Comparison of ENCODE assay signal across 8 cellular contexts in genomic region chr20:33673411-33674293, GRCh38. TPM values are rescaled to one million over a fixed set of nuclear protein-coding genes. Genes with fewer than 3 reads are reported as not detected.
A peak's percentile ranks its signal among the peaks of the same experiment; 100 is the strongest.
DNase-seq lines count a peak whose midpoint lies in the region; ATAC-seq and TF ChIP-seq lines count a peak whose summit lies in the region.

No MANE protein-coding gene starts in this region.

- H3K4me1 ChIP-seq in breast epithelium (peaks cover 0 to 4% of the 10 kb centered on the region in 2 donors), mesendoderm (ENCODE audit: control insufficient read depth, low read depth, low read length) (peaks cover 10% of the 10 kb centered on the region), upper lobe of left lung (peaks cover 19 to 44% (median 41%) of the 10 kb centered on the region in 4 donors)

- TF ChIP-seq CTCF in breast epithelium (IDR thresholded peaks at IDR 0.05) (no peak), upper lobe of left lung (IDR thresholded peaks at IDR 0.05) (no peak)

- no peak for TF ChIP-seq POLR2A in breast epithelium (IDR thresholded peaks at IDR 0.05)
- no peak for TF ChIP-seq POLR2A in upper lobe of left lung (IDR thresholded peaks at IDR 0.05)

- H3K9me3 ChIP-seq in breast epithelium (no peaks in the 10 kb centered on the region), upper lobe of left lung (no peaks in the 10 kb centered on the region)

- H3K79me1 ChIP-seq in mesendoderm (ENCODE audit: low read length) = peaks cover 8% of the 10 kb centered on the region

- peaks cover 35% of the 10 kb centered on the region for H3K4me1 Mint-ChIP-seq in activated CD4-positive, alpha-beta T cell treated with anti-CD3 and anti-CD28 coated beads, Interleukin-2, amount 10 ng/mL, durations not matched to agents 24 days and 14 days

- peak overlapping the region; percentile 60 for H3K18ac ChIP-seq in mesendoderm (ENCODE audit: low read length)

- whole genome bisulfite sequencing in mesendoderm (ENCODE audit: extremely low coverage, insufficient coverage, low lambda C conversion rate) = no CpG with 5 or more reads among the region's 29 CpGs
- whole genome bisulfite sequencing in upper lobe of left lung, 2 donors = 20 to 23% methylated on average over 16 to 28 of the region's 29 CpGs

- H3K27ac Mint-ChIP-seq in activated CD4-positive, alpha-beta T cell treated with anti-CD3 and anti-CD28 coated beads, Interleukin-2, amount 10 ng/mL, durations not matched to agents 24 days and 14 days = peak overlapping the region; percentile 89

- H2AK5ac ChIP-seq in mesendoderm (ENCODE audit: low read length) = peak overlapping the region; percentile 90

- no peak overlapping the region for H2BK120ac ChIP-seq in mesendoderm (ENCODE audit: low read depth, low read length)

- H3K4ac ChIP-seq in mesendoderm (ENCODE audit: low read depth, low read length) = peak overlapping the region; percentile 74

- H2BK15ac ChIP-seq in mesendoderm (replicated peaks; ENCODE audit: low read depth) = no peak overlapping the region

- no peak for ATAC-seq in upper lobe of left lung (ENCODE audit: low FRiP score in 2 of 2)
- no peak for ATAC-seq in GM18873 (IDR thresholded peaks at IDR 0.05; ENCODE audit: low FRiP score, unreplicated experiment)
- ATAC-seq in HG03565 (IDR thresholded peaks at IDR 0.05; ENCODE audit: unreplicated experiment) = no peak

- H3K36me3 ChIP-seq in breast epithelium = no peaks in the 10 kb centered on the region
- peaks cover 6% of the 10 kb centered on the region for H3K36me3 ChIP-seq in mesendoderm (ENCODE audit: control insufficient read depth, insufficient read depth, low read length)
- H3K36me3 ChIP-seq in upper lobe of left lung = no peaks in the 10 kb centered on the region

- H3K4me3 Mint-ChIP-seq in activated CD4-positive, alpha-beta T cell treated with anti-CD3 and anti-CD28 coated beads, Interleukin-2, amount 10 ng/mL, durations not matched to agents 24 days and 14 days = peak overlapping the region; percentile 92

- H3K4me2 ChIP-seq in mesendoderm (ENCODE audit: low read length) = peak overlapping the region; percentile 87

- peak overlapping the region; percentile 93 for H3K9ac ChIP-seq in mesendoderm (ENCODE audit: low read length)

- no peak overlapping the region for H4K5ac ChIP-seq in mesendoderm (ENCODE audit: low read length)

- no peak overlapping the region for H4K8ac ChIP-seq in mesendoderm (ENCODE audit: low read depth, low read length)

- H3K27ac ChIP-seq in breast epithelium = peak overlapping the region; percentile 84 to 93
- H3K27ac ChIP-seq in mesendoderm (ENCODE audit: low read depth, low read length) = peak overlapping the region; percentile 33
- H3K27ac ChIP-seq in upper lobe of left lung = peak overlapping the region; percentile 77 to 91 (median 82)

- H3K9me3 Mint-ChIP-seq in activated CD4-positive, alpha-beta T cell treated with anti-CD3 and anti-CD28 coated beads, Interleukin-2, amount 10 ng/mL, durations not matched to agents 24 days and 14 days = no peaks in the 10 kb centered on the region

- H3K27me3 ChIP-seq in breast epithelium = no peaks in the 10 kb centered on the region
- H3K27me3 ChIP-seq in mesendoderm (ENCODE audit: insufficient read depth, low read length, poor library complexity) = no peaks in the 10 kb centered on the region
- no peaks in the 10 kb centered on the region for H3K27me3 ChIP-seq in upper lobe of left lung

- intact Hi-C loops in activated CD4-positive, alpha-beta T cell treated with anti-CD3 and anti-CD28 coated beads, Interleukin-2, amount 10 ng/mL, durations not matched to agents 24 days and 14 days (cut with micrococcal nuclease) = loop anchor here (1.0 kb wide), 1 partner anchor 13 kb away; the partner anchor contains the start of gene E2F1
- intact Hi-C loops in breast epithelium (cut with DNase I; ENCODE audit: low total_unique reads) = loop anchor here (2.0 kb wide), 1 partner anchor 61 kb away; no protein-coding TSS in a partner anchor

- peak overlapping the region; percentile 45 for H2BK5ac ChIP-seq in mesendoderm (ENCODE audit: low read length)

- H3K56ac ChIP-seq in mesendoderm (ENCODE audit: low read length) = peak overlapping the region; percentile 94

- no peak for DNase-seq in activated CD4-positive, alpha-beta T cell treated with anti-CD3 and anti-CD28 coated beads, Interleukin-2, amount 10 ng/mL, durations not matched to agents 24 days and 14 days
- DNase-seq in activated CD4-positive, alpha-beta T cell treated with anti-CD3 and anti-CD28 coated beads, Interleukin-2, amount 50 U/mL, for 4 hours = no peak
- DNase-seq in Kasumi-1 (lab: John Stamatoyannopoulos, UW) (peak; percentile 14 to 27), breast epithelium (ENCODE audit: low spot score in 2 of 2) (no peak), mesendoderm (no peak), upper lobe of left lung (peak in 1 of 2 donors; percentile 72)

- H3K27me3 Mint-ChIP-seq in activated CD4-positive, alpha-beta T cell treated with anti-CD3 and anti-CD28 coated beads, Interleukin-2, amount 10 ng/mL, durations not matched to agents 24 days and 14 days = no peaks in the 10 kb centered on the region

- peak overlapping the region; percentile 57 for H3K23ac ChIP-seq in mesendoderm (ENCODE audit: low read length)

- H3K4me3 ChIP-seq in breast epithelium (peak overlapping the region; percentile 67 to 78 (median 73)), mesendoderm (ENCODE audit: low read length) (peak overlapping the region; percentile 80), upper lobe of left lung (peak overlapping the region; percentile 61 to 87 (median 73))

- TF ChIP-seq EP300 in upper lobe of left lung (IDR thresholded peaks at IDR 0.05) = no peak

- H3K36me3 Mint-ChIP-seq in activated CD4-positive, alpha-beta T cell treated with anti-CD3 and anti-CD28 coated beads, Interleukin-2, amount 10 ng/mL, durations not matched to agents 24 days and 14 days (ENCODE audit: low read depth) = peaks cover 28% of the 10 kb centered on the region

- H3K79me2 ChIP-seq in mesendoderm (ENCODE audit: control insufficient read depth, insufficient read depth, low read length) = peaks cover 2% of the 10 kb centered on the region

RNA-seq across cellular contexts. Expression of gene NECAB3, which starts 0.6 kb away (rescaled TPM):
- 29.0 and 30.0 TPM in 2 replicates for total RNA-seq in activated CD4-positive, alpha-beta T cell treated with anti-CD3 and anti-CD28 coated beads, Interleukin-2, amount 10 ng/mL, durations not matched to agents 24 days and 14 days
- total RNA-seq in breast epithelium = 10 to 100 TPM; 23.4 to 37.3 (median 28.5) TPM
- 9.3 TPM for polyA plus RNA-seq in mesendoderm (2013, experiment 1 of 2)
- 9.8 TPM for polyA plus RNA-seq in mesendoderm (2013, experiment 2 of 2)
- 100 to 1,000 TPM in 2 of 6 donors, 10 to 100 TPM in 4; 43.4 to 309 (median 90.6) TPM for total RNA-seq in upper lobe of left lung

RNA-seq across cellular contexts. Expression of gene ACTL10, which starts 6.9 kb away (rescaled TPM):
- 3.7 TPM in 2 replicates for total RNA-seq in activated CD4-positive, alpha-beta T cell treated with anti-CD3 and anti-CD28 coated beads, Interleukin-2, amount 10 ng/mL, durations not matched to agents 24 days and 14 days
- total RNA-seq in breast epithelium (1 to 10 TPM; 1.4 to 3.4 (median 2.6) TPM), upper lobe of left lung (1 to 10 TPM in 5 of 6 donors, not detected in 1; 1.7 to 3.8 (median 2.1) TPM)
- polyA plus RNA-seq in mesendoderm (2013, experiment 1 of 2) = 0.07 TPM
- polyA plus RNA-seq in mesendoderm (2013, experiment 2 of 2) = 0.06 TPM

RNA-seq across cellular contexts. Expression of gene C20orf144, which starts 11.5 kb away (rescaled TPM):
- 0.16 and 0.26 TPM in 2 replicates for total RNA-seq in activated CD4-positive, alpha-beta T cell treated with anti-CD3 and anti-CD28 coated beads, Interleukin-2, amount 10 ng/mL, durations not matched to agents 24 days and 14 days
- under 1 TPM; 0.16 to 0.33 (median 0.29) TPM for total RNA-seq in breast epithelium
- 0.14 TPM for polyA plus RNA-seq in mesendoderm (2013, experiment 1 of 2)
- 0.13 TPM for polyA plus RNA-seq in mesendoderm (2013, experiment 2 of 2)
- not detected for total RNA-seq in upper lobe of left lung

RNA-seq across cellular contexts. Expression of gene E2F1, which starts 12.5 kb away (rescaled TPM):
- 77.2 and 78.3 TPM in 2 replicates for total RNA-seq in activated CD4-positive, alpha-beta T cell treated with anti-CD3 and anti-CD28 coated beads, Interleukin-2, amount 10 ng/mL, durations not matched to agents 24 days and 14 days
- total RNA-seq in breast epithelium (1 to 10 TPM in 1 of 3 donors, under 1 TPM in 2; 0.33 to 2.2 (median 0.88) TPM), upper lobe of left lung (10 to 100 TPM in 1 of 6 donors, 1 to 10 TPM in 5; 5.5 to 12.9 (median 6.8) TPM)
- 20.7 TPM for polyA plus RNA-seq in mesendoderm (2013, experiment 1 of 2)
- 20.1 TPM for polyA plus RNA-seq in mesendoderm (2013, experiment 2 of 2)

RNA-seq across cellular contexts. Expression of gene PXMP4, which starts 46.5 kb away (rescaled TPM):
- total RNA-seq in activated CD4-positive, alpha-beta T cell treated with anti-CD3 and anti-CD28 coated beads, Interleukin-2, amount 10 ng/mL, durations not matched to agents 24 days and 14 days = 5.4 and 5.5 TPM in 2 replicates
- total RNA-seq in breast epithelium = 10 to 100 TPM in 1 of 3 donors, 1 to 10 TPM in 2; 7.9 to 14.3 (median 9.1) TPM
- 2.2 TPM for polyA plus RNA-seq in mesendoderm (2013, experiment 1 of 2)
- polyA plus RNA-seq in mesendoderm (2013, experiment 2 of 2) = 1.8 TPM
- 10 to 100 TPM; 18.4 to 80.2 (median 29.8) TPM for total RNA-seq in upper lobe of left lung

Comparison
In these comparisons a context has a peak if more than half of its experiments do, and no peak if none do; other contexts are left out.
1. DNase-seq: peak in Kasumi-1 (2 of 2); none in activated CD4-positive, alpha-beta T cell treated with anti-CD3 and anti-CD28 coated beads, Interleukin-2, amount 10 ng/mL, durations not matched to agents 24 days and 14 days (single experiment), activated CD4-positive, alpha-beta T cell treated with anti-CD3 and anti-CD28 coated beads, Interleukin-2, amount 50 U/mL, for 4 hours (0 of 2), breast epithelium (0 of 2) and mesendoderm (single experiment).
2. H3K27ac ChIP-seq: peak in every context shown above with its lines; median percentile 88 in breast epithelium; 82 in upper lobe of left lung; 33 in mesendoderm.
3. Peak in every context shown above with its lines, with median percentiles within 50 percentile points of each other: H3K4me3 ChIP-seq.